9 cellular contexts compared by ENCODE assay signal in genomic region chr1:88302843-88303486, GRCh38.
A peak's percentile ranks its signal among the peaks of the same experiment; 100 is the strongest.
DNase-seq lines count a peak whose midpoint lies in the region; ATAC-seq and TF ChIP-seq lines count a peak whose summit lies in the region.
"Had no signal": no experiment of that assay in that cellular context is flagged by ENCODE, and none has a peak within 500 bp of the region (broad histone marks: within the 10 kb centered on the region; RNA-seq: fewer than 3 reads in every experiment).

No MANE protein-coding gene starts in this region.

- peaks cover 7% of the 10 kb centered on the region; the same call in 2 of the 3 replicates for H3K4me1 Mint-ChIP-seq in GM23338
- no peaks in the 10 kb centered on the region for H3K4me1 Mint-ChIP-seq in activated CD4-positive, alpha-beta T cell treated with anti-CD3 and anti-CD28 coated beads, Interleukin-2, amount 10 ng/mL, durations not matched to agents 7 days and 5 days
- no peaks in the 10 kb centered on the region for H3K4me1 Mint-ChIP-seq in activated T-cell treated with anti-CD3 and anti-CD28 coated beads, Interleukin-2, amount 50 U/mL, for 4 hours (ENCODE audit: low read depth)

- no peaks in the 10 kb centered on the region for H3K27me3 Mint-ChIP-seq in GM23338 (ENCODE audit: insufficient read depth, low read depth, poor library complexity)
- peaks cover 7% of the 10 kb centered on the region for H3K27me3 Mint-ChIP-seq in activated CD4-positive, alpha-beta T cell treated with anti-CD3 and anti-CD28 coated beads, Interleukin-2, amount 10 ng/mL, durations not matched to agents 7 days and 5 days
- H3K27me3 Mint-ChIP-seq in activated T-cell treated with anti-CD3 and anti-CD28 coated beads, Interleukin-2, amount 50 U/mL, for 4 hours (ENCODE audit: low read depth), result no peaks in the 10 kb centered on the region

- H4K20me1 ChIP-seq in GM23338 (replicated peaks; ENCODE audit: insufficient read depth), result no peaks in the 10 kb centered on the region

- peak overlapping the region; percentile 16; the same call in 1 of the 2 replicates for H3K27ac Mint-ChIP-seq in GM23338
- H3K27ac Mint-ChIP-seq in activated CD4-positive, alpha-beta T cell treated with anti-CD3 and anti-CD28 coated beads, Interleukin-2, amount 10 ng/mL, durations not matched to agents 7 days and 5 days, result no peak overlapping the region
- H3K27ac Mint-ChIP-seq: activated naive CD8-positive, alpha-beta T cell had no signal

- H3K27me3 ChIP-seq in ACC112 (ENCODE audit: insufficient read depth, low read length), result peaks cover 22% of the 10 kb centered on the region
- H3K27me3 ChIP-seq in GM23338 (ENCODE audit: insufficient read depth), result no peaks in the 10 kb centered on the region
- H3K27me3 ChIP-seq in kidney epithelial cell (ENCODE audit: control insufficient read depth, insufficient read depth, low read length), result no peaks in the 10 kb centered on the region

- H3K36me3 ChIP-seq in ACC112 (ENCODE audit: insufficient read depth, low read length) (no peaks in the 10 kb centered on the region), GM23338 (ENCODE audit: insufficient read depth) (no peaks in the 10 kb centered on the region), kidney epithelial cell (ENCODE audit: control insufficient read depth, insufficient read depth, low read length) (no peaks in the 10 kb centered on the region)

- no peaks in the 10 kb centered on the region for H3F3A ChIP-seq in GM23338 (replicated peaks; ENCODE audit: low read depth)

- peak; percentile 50 for ATAC-seq in GM23338
- ATAC-seq in activated T-cell treated with anti-CD3 and anti-CD28 coated beads, Interleukin-2, amount 50 U/mL, for 4 hours, result no peak

- no peaks in the 10 kb centered on the region for H3K9me2 ChIP-seq in GM23338 (ENCODE audit: insufficient read depth)

- no peak overlapping the region for H3K4me2 ChIP-seq in GM23338

- no peak overlapping the region for H3K4me3 Mint-ChIP-seq in GM23338
- H3K4me3 Mint-ChIP-seq in activated CD4-positive, alpha-beta T cell treated with anti-CD3 and anti-CD28 coated beads, Interleukin-2, amount 10 ng/mL, durations not matched to agents 7 days and 5 days, result no peak overlapping the region
- no peak overlapping the region for H3K4me3 Mint-ChIP-seq in activated T-cell treated with anti-CD3 and anti-CD28 coated beads, Interleukin-2, amount 50 U/mL, for 4 hours
- H3K4me3 Mint-ChIP-seq: activated naive CD8-positive, alpha-beta T cell had no signal

- H3K27ac ChIP-seq in ACC112 (ENCODE audit: low read depth, low read length) (no peak overlapping the region), GM23338 (ENCODE audit: low read depth) (no peak overlapping the region), VCaP (no peak overlapping the region)

- POLR2A ChIA-PET in activated CD4-positive, alpha-beta T cell treated with anti-CD3 and anti-CD28 coated beads, Interleukin-2, amount 10 ng/mL, durations not matched to agents 7 days and 5 days (lab: Charles Lee), result no interaction called here

- CTCF ChIA-PET in activated CD4-positive, alpha-beta T cell treated with anti-CD3 and anti-CD28 coated beads, Interleukin-2, amount 10 ng/mL, durations not matched to agents 7 days and 5 days (lab: Charles Lee), result no interaction called here

- no peak overlapping the region for H3K4me3 ChIP-seq in ACC112 (ENCODE audit: low read depth, low read length)
- H3K4me3 ChIP-seq in GM23338, result no peak overlapping the region
- no peak overlapping the region for H3K4me3 ChIP-seq in kidney epithelial cell (ENCODE audit: low read depth, low read length)

- TF ChIP-seq CTCF in GM23338 (conservative IDR thresholded peaks at IDR 0.05; ENCODE audit: low read depth in 2 of 2) (peak; percentile 60 to 69), VCaP (conservative IDR thresholded peaks at IDR 0.05) (peak; percentile 81), kidney epithelial cell (IDR thresholded peaks at IDR 0.05; ENCODE audit: insufficient read depth, low read length, poor library complexity, severe bottlenecking) (peak; percentile 44)

- H3K79me2 ChIP-seq in ACC112 (ENCODE audit: control insufficient read depth, insufficient read depth, low read length, unreplicated experiment) (no peaks in the 10 kb centered on the region), GM23338 (replicated peaks; ENCODE audit: insufficient read depth) (no peaks in the 10 kb centered on the region)

- H2AFZ ChIP-seq in ACC112 (ENCODE audit: low read length, unreplicated experiment) (peak overlapping the region; percentile 43), GM23338 (peak overlapping the region; percentile 30)

- H3K4me1 ChIP-seq in ACC112 (ENCODE audit: control insufficient read depth, insufficient read depth, low read length, unreplicated experiment) (no peaks in the 10 kb centered on the region), GM23338 (ENCODE audit: insufficient read depth) (peaks cover 3% of the 10 kb centered on the region)

- DNase-seq in GM23338 (ENCODE audit: low spot score) (peak; percentile 67), kidney epithelial cell (ENCODE audit: low read depth) (peak; percentile 4), GDM1 (lab: John Stamatoyannopoulos, UW) (no peak)
- DNase-seq in activated CD4-positive, alpha-beta T cell treated with anti-CD3 and anti-CD28 coated beads, Interleukin-2, amount 10 ng/mL, durations not matched to agents 7 days and 5 days, result no peak
- no peak for DNase-seq in activated T-cell treated with anti-CD3 and anti-CD28 coated beads, Interleukin-2, amount 50 U/mL, for 4 hours
- DNase-seq in NK-92 treated with Interleukin-12 subunit alpha and Interleukin-12 subunit beta, amount 100 ng/mL, for 24 hours (lab: John Stamatoyannopoulos, UW), result no peak

- H3K36me3 Mint-ChIP-seq in GM23338 (ENCODE audit: low read depth), result no peaks in the 10 kb centered on the region
- no peaks in the 10 kb centered on the region for H3K36me3 Mint-ChIP-seq in activated CD4-positive, alpha-beta T cell treated with anti-CD3 and anti-CD28 coated beads, Interleukin-2, amount 10 ng/mL, durations not matched to agents 7 days and 5 days (ENCODE audit: low read depth)
- H3K36me3 Mint-ChIP-seq in activated T-cell treated with anti-CD3 and anti-CD28 coated beads, Interleukin-2, amount 50 U/mL, for 4 hours (ENCODE audit: insufficient read depth), result no peaks in the 10 kb centered on the region
- H3K36me3 Mint-ChIP-seq: activated naive CD8-positive, alpha-beta T cell had no signal

- no peaks in the 10 kb centered on the region for H3K9me3 Mint-ChIP-seq in GM23338
- no peaks in the 10 kb centered on the region for H3K9me3 Mint-ChIP-seq in activated CD4-positive, alpha-beta T cell treated with anti-CD3 and anti-CD28 coated beads, Interleukin-2, amount 10 ng/mL, durations not matched to agents 7 days and 5 days
- H3K9me3 Mint-ChIP-seq in activated T-cell treated with anti-CD3 and anti-CD28 coated beads, Interleukin-2, amount 50 U/mL, for 4 hours, result no peaks in the 10 kb centered on the region

TF ChIP-seq in GM23338, 12 proteins besides CTCF, POLR2A, EP300 and RAD21 (continues in another document):
- TF ChIP-seq STAT1 (IDR thresholded peaks at IDR 0.05; ENCODE audit: unreplicated experiment) (no peak), JUNB (IDR thresholded peaks at IDR 0.05; ENCODE audit: unreplicated experiment) (no peak), EZH2phosphoT487 (IDR thresholded peaks at IDR 0.05; ENCODE audit: unreplicated experiment) (no peak), EZH2 (IDR thresholded peaks at IDR 0.05; ENCODE audit: low read depth, unreplicated experiment) (no peak), POLR2AphosphoS5 (IDR thresholded peaks at IDR 0.05; ENCODE audit: low read depth) (no peak), CREB1 (CRISPR knock-in tag; IDR thresholded peaks at IDR 0.05; ENCODE audit: low read depth) (no peak), ZNF114 (CRISPR knock-in tag; IDR thresholded peaks at IDR 0.05) (no peak)
- TF ChIP-seq, protein P1, sequence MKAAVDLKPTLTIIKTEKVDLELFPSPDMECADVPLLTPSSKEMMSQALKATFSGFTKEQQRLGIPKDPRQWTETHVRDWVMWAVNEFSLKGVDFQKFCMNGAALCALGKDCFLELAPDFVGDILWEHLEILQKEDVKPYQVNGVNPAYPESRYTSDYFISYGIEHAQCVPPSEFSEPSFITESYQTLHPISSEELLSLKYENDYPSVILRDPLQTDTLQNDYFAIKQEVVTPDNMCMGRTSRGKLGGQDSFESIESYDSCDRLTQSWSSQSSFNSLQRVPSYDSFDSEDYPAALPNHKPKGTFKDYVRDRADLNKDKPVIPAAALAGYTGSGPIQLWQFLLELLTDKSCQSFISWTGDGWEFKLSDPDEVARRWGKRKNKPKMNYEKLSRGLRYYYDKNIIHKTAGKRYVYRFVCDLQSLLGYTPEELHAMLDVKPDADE (IDR thresholded peaks at IDR 0.05), result no peak
- TF ChIP-seq, protein P2, sequence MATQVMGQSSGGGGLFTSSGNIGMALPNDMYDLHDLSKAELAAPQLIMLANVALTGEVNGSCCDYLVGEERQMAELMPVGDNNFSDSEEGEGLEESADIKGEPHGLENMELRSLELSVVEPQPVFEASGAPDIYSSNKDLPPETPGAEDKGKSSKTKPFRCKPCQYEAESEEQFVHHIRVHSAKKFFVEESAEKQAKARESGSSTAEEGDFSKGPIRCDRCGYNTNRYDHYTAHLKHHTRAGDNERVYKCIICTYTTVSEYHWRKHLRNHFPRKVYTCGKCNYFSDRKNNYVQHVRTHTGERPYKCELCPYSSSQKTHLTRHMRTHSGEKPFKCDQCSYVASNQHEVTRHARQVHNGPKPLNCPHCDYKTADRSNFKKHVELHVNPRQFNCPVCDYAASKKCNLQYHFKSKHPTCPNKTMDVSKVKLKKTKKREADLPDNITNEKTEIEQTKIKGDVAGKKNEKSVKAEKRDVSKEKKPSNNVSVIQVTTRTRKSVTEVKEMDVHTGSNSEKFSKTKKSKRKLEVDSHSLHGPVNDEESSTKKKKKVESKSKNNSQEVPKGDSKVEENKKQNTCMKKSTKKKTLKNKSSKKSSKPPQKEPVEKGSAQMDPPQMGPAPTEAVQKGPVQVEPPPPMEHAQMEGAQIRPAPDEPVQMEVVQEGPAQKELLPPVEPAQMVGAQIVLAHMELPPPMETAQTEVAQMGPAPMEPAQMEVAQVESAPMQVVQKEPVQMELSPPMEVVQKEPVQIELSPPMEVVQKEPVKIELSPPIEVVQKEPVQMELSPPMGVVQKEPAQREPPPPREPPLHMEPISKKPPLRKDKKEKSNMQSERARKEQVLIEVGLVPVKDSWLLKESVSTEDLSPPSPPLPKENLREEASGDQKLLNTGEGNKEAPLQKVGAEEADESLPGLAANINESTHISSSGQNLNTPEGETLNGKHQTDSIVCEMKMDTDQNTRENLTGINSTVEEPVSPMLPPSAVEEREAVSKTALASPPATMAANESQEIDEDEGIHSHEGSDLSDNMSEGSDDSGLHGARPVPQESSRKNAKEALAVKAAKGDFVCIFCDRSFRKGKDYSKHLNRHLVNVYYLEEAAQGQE (IDR thresholded peaks at IDR 0.05; ENCODE audit: unreplicated experiment), result no peak

Comparison
In these comparisons a context has a peak if more than half of its experiments do, and no peak if none do; other contexts are left out.
1. DNase-seq: peak in GM23338 (single experiment) and kidney epithelial cell (single experiment); none in activated CD4-positive, alpha-beta T cell treated with anti-CD3 and anti-CD28 coated beads, Interleukin-2, amount 10 ng/mL, durations not matched to agents 7 days and 5 days (single experiment), activated T-cell treated with anti-CD3 and anti-CD28 coated beads, Interleukin-2, amount 50 U/mL, for 4 hours (single experiment), GDM1 (single experiment) and NK-92 treated with Interleukin-12 subunit alpha and Interleukin-12 subunit beta, amount 100 ng/mL, for 24 hours (single experiment).
2. Peak in every context shown above with its lines, with median percentiles within 50 percentile points of each other: CTCF ChIP-seq.